ENCODE assay signal across 22 cellular contexts in the genomic region with DNA sequence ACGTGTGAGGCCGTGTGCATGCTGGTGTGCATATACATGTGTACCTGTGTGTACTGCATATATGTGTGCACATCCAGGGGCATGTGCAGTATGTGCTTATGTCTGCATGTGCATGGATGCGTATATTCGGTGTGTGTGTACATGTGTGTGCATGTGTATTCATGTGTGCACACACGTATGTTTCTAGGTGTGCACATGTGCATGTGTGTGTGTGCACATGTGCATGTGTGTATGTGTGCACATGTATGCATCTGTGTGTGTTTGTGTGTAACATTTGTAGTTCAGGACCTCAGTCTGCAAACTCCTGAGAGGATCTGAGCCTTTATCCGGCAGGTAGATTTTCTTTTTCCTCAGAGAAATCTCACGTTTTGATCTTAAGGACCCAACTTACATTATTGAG.
A peak's percentile ranks its signal among the peaks of the same experiment; 100 is the strongest.
DNase-seq lines count a peak whose midpoint lies in the region; ATAC-seq, FAIRE-seq and TF ChIP-seq lines count a peak whose summit lies in the region.
"Had no signal": no experiment of that assay in that cellular context is flagged by ENCODE, and none has a peak within 500 bp of the region (broad histone marks: within the 10 kb centered on the region; RNA-seq: fewer than 3 reads in every experiment).

No MANE protein-coding gene starts in this region.

- TF ChIP-seq EP300 in HepG2 (IDR thresholded peaks at IDR 0.05; ENCODE audit: low read depth in 2 of 2, low read length in 2 of 2) (no peak), HepG2 (CRISPR knock-in tag; IDR thresholded peaks at IDR 0.05; ENCODE audit: borderline replicate concordance) (no peak), esophagus muscularis mucosa (IDR thresholded peaks at IDR 0.05) (no peak)

- H2BK12ac ChIP-seq in trophoblast cell (ENCODE audit: low read length) = no peak overlapping the region

- no peak overlapping the region for H4K8ac ChIP-seq in trophoblast cell (ENCODE audit: low read depth, low read length)

- H3K79me2 ChIP-seq in HepG2 (ENCODE audit: insufficient read depth, low read length) (no peaks in the 10 kb centered on the region), trophoblast cell (ENCODE audit: control insufficient read depth, insufficient read depth, low read length, poor library complexity) (no peaks in the 10 kb centered on the region)

- no peaks in the 10 kb centered on the region for H4K20me1 ChIP-seq in HepG2 (ENCODE audit: insufficient read depth, low read length)
- H4K20me1 ChIP-seq: BLaER1 had no signal

- POLR2A ChIA-PET in HepG2 (lab: Yijun Ruan, JAX) = no interaction called here

- H3K79me1 ChIP-seq in trophoblast cell (ENCODE audit: low read length) = no peaks in the 10 kb centered on the region

- H2AFZ ChIP-seq in HepG2 (ENCODE audit: low read length) (no peak overlapping the region), trophoblast cell (ENCODE audit: insufficient read depth, low read length, poor library complexity) (no peak overlapping the region)
- H2AFZ ChIP-seq: GM23338 had no signal

- in situ Hi-C loops in HepG2 (cut with HindIII; ENCODE audit: extremely low pct_ligation_motif_present, low pct_unique_long_range_greater_than_20kb) = no loop called here

- H3K27me3 ChIP-seq in HepG2 (ENCODE audit: control insufficient read depth in 1 of 2, insufficient read depth in 2 of 2, low read length in 2 of 2) (peaks cover 0 to 24% of the 10 kb centered on the region in 2 experiments; a peak in 2 of 5 replicates), right lobe of liver (no peaks in the 10 kb centered on the region), esophagus muscularis mucosa (no peaks in the 10 kb centered on the region), trophoblast cell (ENCODE audit: insufficient read depth, low read length) (no peaks in the 10 kb centered on the region)
- H3K27me3 ChIP-seq: BLaER1 had no signal

- WGBS in HepG2 (ENCODE audit: low lambda C conversion rate) = 19% methylated on average over 7 of the region's 7 CpGs
- WGBS in right lobe of liver (ENCODE audit: insufficient coverage, low coverage, low lambda C conversion rate, missing lambda C conversion rate) = 55% methylated on average over 7 of the region's 7 CpGs
- WGBS in esophagus muscularis mucosa = 84% methylated on average over 7 of the region's 7 CpGs
- WGBS in trophoblast cell (ENCODE audit: extremely low coverage, insufficient coverage, insufficient read length) = no CpG with 5 or more reads among the region's 7 CpGs

- H3K9me3 ChIP-seq in HepG2 (ENCODE audit: low read length) = no peaks in the 10 kb centered on the region
- H3K9me3 ChIP-seq in right lobe of liver = no peaks in the 10 kb centered on the region
- no peaks in the 10 kb centered on the region for H3K9me3 ChIP-seq in esophagus muscularis mucosa
- H3K9me3 ChIP-seq in trophoblast cell (ENCODE audit: insufficient read depth, low read depth, low read length) = peaks cover 3% of the 10 kb centered on the region
- H3K9me3 ChIP-seq: BLaER1, Caco-2 had no signal

- no peak for TF ChIP-seq RAD21 in HepG2 (CRISPR knock-in tag; IDR thresholded peaks at IDR 0.05)

- H2BK5ac ChIP-seq in trophoblast cell (ENCODE audit: low read depth, low read length, poor library complexity) = no peak overlapping the region

- no peak overlapping the region for H2BK120ac ChIP-seq in trophoblast cell (ENCODE audit: insufficient read depth, low read length, poor library complexity)

- H4K12ac ChIP-seq in trophoblast cell (ENCODE audit: low read depth, low read length) = no peak overlapping the region

- no peak overlapping the region for H2AK5ac ChIP-seq in trophoblast cell (ENCODE audit: low read length)

- TF ChIP-seq CTCF in HepG2 (CRISPR knock-in tag; IDR thresholded peaks at IDR 0.05) = no peak
- TF ChIP-seq CTCF in right lobe of liver (IDR thresholded peaks at IDR 0.05) = no peak
- TF ChIP-seq CTCF in esophagus muscularis mucosa (IDR thresholded peaks at IDR 0.05) = no peak

- H3K36me3 ChIP-seq in HepG2 (replicated peaks in 1 of 2; ENCODE audit: control insufficient read depth in 1 of 2, insufficient read depth in 2 of 2, low read length in 2 of 2) = no peaks in the 10 kb centered on the region
- no peaks in the 10 kb centered on the region for H3K36me3 ChIP-seq in right lobe of liver
- H3K36me3 ChIP-seq in esophagus muscularis mucosa = no peaks in the 10 kb centered on the region
- no peaks in the 10 kb centered on the region for H3K36me3 ChIP-seq in trophoblast cell (ENCODE audit: control insufficient read depth in 1 of 2, insufficient read depth in 2 of 2, low read length in 2 of 2)
- H3K36me3 ChIP-seq: BLaER1 had no signal

- intact Hi-C loops in HepG2 (cut with micrococcal nuclease; ENCODE audit: unreplicated experiment) = no loop called here
- intact Hi-C loops in right lobe of liver (cut with DNase I) = no loop called here
- intact Hi-C loops in esophagus muscularis mucosa (cut with DNase I) = no loop called here

- H3K27ac ChIP-seq in HepG2 (ENCODE audit: extremely low read length, insufficient read depth, low read length) (no peak overlapping the region), right lobe of liver (no peak overlapping the region), esophagus muscularis mucosa (replicated peaks in 1 of 4) (no peak overlapping the region), trophoblast cell (ENCODE audit: low read depth, low read length) (no peak overlapping the region)
- H3K27ac ChIP-seq: 22Rv1, BLaER1, C4-2B had no signal

- H3K4me2 ChIP-seq in HepG2 (ENCODE audit: low read depth, low read length) = no peak overlapping the region
- H3K4me2 ChIP-seq in trophoblast cell (ENCODE audit: low read length) = no peak overlapping the region
- H3K4me2 ChIP-seq: GM23338 had no signal

- no peaks in the 10 kb centered on the region for H3K4me1 ChIP-seq in HepG2 (ENCODE audit: insufficient read depth, low read length)
- no peaks in the 10 kb centered on the region for H3K4me1 ChIP-seq in right lobe of liver
- peaks cover 0 to 9% (median 6%) of the 10 kb centered on the region in 4 donors for H3K4me1 ChIP-seq in esophagus muscularis mucosa
- no peaks in the 10 kb centered on the region for H3K4me1 ChIP-seq in trophoblast cell (ENCODE audit: control insufficient read depth in 1 of 2, insufficient read depth in 2 of 2, low read length in 2 of 2)
- H3K4me1 ChIP-seq: Caco-2 had no signal

- no peak overlapping the region for H3K4ac ChIP-seq in trophoblast cell (ENCODE audit: low read depth, low read length)

- BruUV-seq in HepG2 (replicated peaks; lab: Mats Ljungman, UMichigan) = no TSS peak

- CTCF ChIA-PET in HepG2 (lab: Yijun Ruan, JAX; ENCODE audit: low intra/inter-chr PET ratio, low total read pairs) = no interaction called here

- H3K9ac ChIP-seq in HepG2 (ENCODE audit: insufficient read depth, low read depth, low read length) (no peak overlapping the region), trophoblast cell (ENCODE audit: low read length) (peak overlapping the region; percentile 23)
- H3K9ac ChIP-seq: BLaER1 had no signal

- no peak overlapping the region for H3K4me3 ChIP-seq in HepG2 (replicated peaks in 1 of 3; ENCODE audit: insufficient read depth in 1 of 3, low read depth in 2 of 3, low read length in 3 of 3)
- H3K4me3 ChIP-seq in right lobe of liver = no peak overlapping the region
- H3K4me3 ChIP-seq in esophagus muscularis mucosa = no peak overlapping the region
- peak overlapping the region; percentile 60 for H3K4me3 ChIP-seq in trophoblast cell (ENCODE audit: low read depth, low read length)
- H3K4me3 ChIP-seq: BLaER1, GM12878, GM23338 had no signal

- DNase-seq in HepG2 (ENCODE audit: low spot score) (no peak), right lobe of liver (no peak), esophagus muscularis mucosa (ENCODE audit: extremely low spot score) (peak; percentile 86), trophoblast cell (no peak), T-helper 1 cell (no peak), GM03348 (ENCODE audit: low spot score) (no peak)
- DNase-seq: Caco-2; CD4-positive, CD25-positive, alpha-beta regulatory T cell; CD8-positive, alpha-beta T cell; DMS153; DND-41; HCEC 1CT had no signal

- H4K91ac ChIP-seq in trophoblast cell (ENCODE audit: low read depth, low read length) = no peak overlapping the region

- no peak for ATAC-seq in HepG2
- no peak for ATAC-seq in right lobe of liver
- no peak for ATAC-seq in HG03439 (IDR thresholded peaks at IDR 0.05; ENCODE audit: unreplicated experiment)
- ATAC-seq: CD8-positive, alpha-beta T cell; GM12878; GM23338 had no signal

- H3K23ac ChIP-seq in trophoblast cell (ENCODE audit: low read length) = peak overlapping the region; percentile 91

- H3K18ac ChIP-seq in trophoblast cell (ENCODE audit: low read length) = no peak overlapping the region

- H3K14ac ChIP-seq in trophoblast cell (ENCODE audit: low read length) = no peak overlapping the region

- no peak for TF ChIP-seq POLR2A in HepG2 (IDR thresholded peaks at IDR 0.05; ENCODE audit: insufficient read depth in 1 of 2, low read depth in 2 of 2, low read length in 2 of 2)
- no peak for TF ChIP-seq POLR2A in right lobe of liver (IDR thresholded peaks at IDR 0.05)
- no peak for TF ChIP-seq POLR2A in esophagus muscularis mucosa (IDR thresholded peaks at IDR 0.05; ENCODE audit: low read depth)

- no peak for FAIRE-seq in HepG2 (lab: Jason Lieb, UNC)
- FAIRE-seq: A204.1, G401.6, GM12878, GM18507, H54 had no signal

TF ChIP-seq in HepG2, 621 proteins besides CTCF, POLR2A, EP300 and RAD21 (continues in another document):
- TF ChIP-seq, protein P1, sequence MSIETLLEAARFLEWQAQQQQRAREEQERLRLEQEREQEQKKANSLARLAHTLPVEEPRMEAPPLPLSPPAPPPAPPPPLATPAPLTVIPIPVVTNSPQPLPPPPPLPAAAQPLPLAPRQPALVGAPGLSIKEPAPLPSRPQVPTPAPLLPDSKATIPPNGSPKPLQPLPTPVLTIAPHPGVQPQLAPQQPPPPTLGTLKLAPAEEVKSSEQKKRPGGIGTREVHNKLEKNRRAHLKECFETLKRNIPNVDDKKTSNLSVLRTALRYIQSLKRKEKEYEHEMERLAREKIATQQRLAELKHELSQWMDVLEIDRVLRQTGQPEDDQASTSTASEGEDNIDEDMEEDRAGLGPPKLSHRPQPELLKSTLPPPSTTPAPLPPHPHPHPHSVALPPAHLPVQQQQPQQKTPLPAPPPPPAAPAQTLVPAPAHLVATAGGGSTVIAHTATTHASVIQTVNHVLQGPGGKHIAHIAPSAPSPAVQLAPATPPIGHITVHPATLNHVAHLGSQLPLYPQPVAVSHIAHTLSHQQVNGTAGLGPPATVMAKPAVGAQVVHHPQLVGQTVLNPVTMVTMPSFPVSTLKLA (IDR thresholded peaks at IDR 0.05) = peak; percentile 99
